Comparison of ENCODE assay signal across 11 cellular contexts in the genomic region with DNA sequence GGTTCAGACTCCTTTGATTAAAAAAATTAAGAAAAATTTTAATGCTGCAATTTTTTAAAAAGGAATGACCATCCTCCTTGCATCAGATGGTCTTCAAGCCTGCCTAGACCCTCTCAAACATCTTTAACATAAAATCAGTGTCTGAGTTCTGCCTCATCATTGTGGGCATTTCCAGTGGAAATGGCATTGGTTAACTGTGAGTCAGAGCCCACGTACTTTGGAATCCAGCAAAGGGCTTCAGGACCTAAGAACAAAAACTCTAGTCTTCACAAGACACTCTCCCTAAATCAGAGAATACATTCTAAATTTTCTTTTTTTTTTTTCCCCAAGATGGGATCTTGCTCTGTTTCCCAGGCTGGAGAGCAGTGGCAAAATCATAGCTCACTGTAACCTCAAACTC. TPM values are rescaled to one million over a fixed set of nuclear protein-coding genes. Genes with fewer than 3 reads are reported as not detected.
DNase-seq lines count a peak whose midpoint lies in the region; ATAC-seq, FAIRE-seq and TF ChIP-seq lines count a peak whose summit lies in the region.
"Had no signal": no experiment of that assay in that cellular context is flagged by ENCODE, and none has a peak within 500 bp of the region (broad histone marks: within the 10 kb centered on the region; RNA-seq: fewer than 3 reads in every experiment).

No MANE protein-coding gene starts in this region.

- no peak for ATAC-seq in naive thymus-derived CD4-positive, alpha-beta T cell
- ATAC-seq in GM18511 (IDR thresholded peaks at IDR 0.05; ENCODE audit: unreplicated experiment), result no peak
- ATAC-seq in GM19324 (IDR thresholded peaks at IDR 0.05; ENCODE audit: low FRiP score, unreplicated experiment), result no peak

- CTCF ChIA-PET in naive thymus-derived CD4-positive, alpha-beta T cell (lab: Charles Lee), result no interaction called here

- H3K4me3 ChIP-seq in bronchial epithelial cell (ENCODE audit: low read depth, low read length), result no peak overlapping the region
- no peak overlapping the region for H3K4me3 ChIP-seq in naive thymus-derived CD4-positive, alpha-beta T cell (ENCODE audit: low read length)
- H3K4me3 ChIP-seq in ascending aorta, result no peak overlapping the region
- H3K4me3 ChIP-seq: esophagus muscularis mucosa, tibial artery had no signal

- intact Hi-C loops in naive thymus-derived CD4-positive, alpha-beta T cell (cut with micrococcal nuclease), result no loop called here
- intact Hi-C loops in ascending aorta (cut with DNase I), result no loop called here

- no peaks in the 10 kb centered on the region for H3K4me1 ChIP-seq in naive thymus-derived CD4-positive, alpha-beta T cell (ENCODE audit: control insufficient read depth in 2 of 2, insufficient read depth in 2 of 2, low read length in 2 of 2)
- H3K4me1 ChIP-seq in ascending aorta, result no peaks in the 10 kb centered on the region
- H3K4me1 ChIP-seq: tibial artery had no signal

- FAIRE-seq in bronchial epithelial cell (lab: Jason Lieb, UNC), result no peak

- H3K36me3 Mint-ChIP-seq in naive thymus-derived CD4-positive, alpha-beta T cell, result peaks cover 0 to 19% (median 3%) of the 10 kb centered on the region in 5 donors

- H3K4me3 Mint-ChIP-seq in naive thymus-derived CD4-positive, alpha-beta T cell, result no peak overlapping the region
- H3K4me3 Mint-ChIP-seq: T-helper 1 cell treated with Interleukin-12 subunit alpha and Interleukin-12 subunit beta and Interleukin-4 antibody, amounts not matched to agents 30 μg/mL and 1 μg/mL, for 36 hours had no signal

- H3K36me3 ChIP-seq in bronchial epithelial cell (ENCODE audit: control insufficient read depth, insufficient read depth, low read length), result peaks cover 27% of the 10 kb centered on the region
- H3K36me3 ChIP-seq in naive thymus-derived CD4-positive, alpha-beta T cell (ENCODE audit: control insufficient read depth in 2 of 3, insufficient read depth in 3 of 3, low read length in 3 of 3), result peaks cover 0 to 49% (median 17%) of the 10 kb centered on the region in 3 experiments
- H3K36me3 ChIP-seq in ascending aorta, result peaks cover 67 to 84% of the 10 kb centered on the region in 2 donors

- no peaks in the 10 kb centered on the region for H3K27me3 Mint-ChIP-seq in naive thymus-derived CD4-positive, alpha-beta T cell

- no peak for TF ChIP-seq CTCF in bronchial epithelial cell (IDR thresholded peaks at IDR 0.05; ENCODE audit: insufficient read depth, low read length, severe bottlenecking)
- TF ChIP-seq CTCF in ascending aorta (IDR thresholded peaks at IDR 0.05), result no peak

- peak overlapping the region in 5 of 9 donors; percentile 13 to 28 (median 19) for H3K27ac Mint-ChIP-seq in naive thymus-derived CD4-positive, alpha-beta T cell

- POLR2A ChIA-PET in naive thymus-derived CD4-positive, alpha-beta T cell (lab: Charles Lee), result interaction anchor here (0.9 kb wide), 1 partner anchor 9 kb away, joined by 3 read pairs; no protein-coding TSS in a partner anchor

- H3K9me3 Mint-ChIP-seq in naive thymus-derived CD4-positive, alpha-beta T cell, result no peaks in the 10 kb centered on the region
- H3K9me3 Mint-ChIP-seq: T-helper 1 cell treated with Interleukin-12 subunit alpha and Interleukin-12 subunit beta and Interleukin-4 antibody, amounts not matched to agents 30 μg/mL and 1 μg/mL, for 36 hours had no signal

- DNase-seq in EH (ENCODE audit: low read depth), result peak; percentile 81
- peak; percentile 54 for DNase-seq in NCI-H226
- peak; percentile 8 for DNase-seq in bronchial epithelial cell (ENCODE audit: low read depth)
- DNase-seq in naive thymus-derived CD4-positive, alpha-beta T cell, result no peak
- DNase-seq in stimulated activated CD4-positive, alpha-beta T cell treated with anti-CD3 and anti-CD28 coated beads, Interleukin-2, amount 100 ng/mL, for 24 hours, result no peak
- no peak for DNase-seq in ascending aorta (ENCODE audit: low spot score in 2 of 2)
- DNase-seq: tibial artery had no signal

- H3K27me3 ChIP-seq in bronchial epithelial cell (ENCODE audit: control insufficient read depth, insufficient read depth, low read length), result no peaks in the 10 kb centered on the region
- H3K27me3 ChIP-seq in naive thymus-derived CD4-positive, alpha-beta T cell (ENCODE audit: control insufficient read depth in 2 of 2, insufficient read depth in 2 of 2, low read length in 2 of 2), result no peaks in the 10 kb centered on the region
- no peaks in the 10 kb centered on the region for H3K27me3 ChIP-seq in ascending aorta
- H3K27me3 ChIP-seq: esophagus muscularis mucosa, tibial artery had no signal

- H3K27ac ChIP-seq in naive thymus-derived CD4-positive, alpha-beta T cell (ENCODE audit: low read depth, low read length), result peak overlapping the region; percentile 5
- H3K27ac ChIP-seq in ascending aorta, result no peak overlapping the region
- H3K27ac ChIP-seq: esophagus muscularis mucosa, tibial artery had no signal

- no peaks in the 10 kb centered on the region for H3K9me3 ChIP-seq in naive thymus-derived CD4-positive, alpha-beta T cell (ENCODE audit: control insufficient read depth in 2 of 3, low read length in 3 of 3)
- H3K9me3 ChIP-seq in ascending aorta, result no peaks in the 10 kb centered on the region
- H3K9me3 ChIP-seq: esophagus muscularis mucosa, tibial artery had no signal

- H3K4me1 Mint-ChIP-seq in naive thymus-derived CD4-positive, alpha-beta T cell, result peaks cover 0 to 20% (median 0%) of the 10 kb centered on the region in 7 donors

RNA-seq across cellular contexts. Expression of gene C5orf15, which starts 9.4 kb away (rescaled TPM):
- total RNA-seq in bronchial epithelial cell (20.8 and 27.0 TPM in 2 replicates), ascending aorta (177 TPM)
- 10 to 100 TPM; 11.1 to 33.6 (median 17.9) TPM for total RNA-seq in naive thymus-derived CD4-positive, alpha-beta T cell
- polyA plus RNA-seq in naive thymus-derived CD4-positive, alpha-beta T cell, result 10 to 100 TPM; 16.2 to 18.2 TPM

RNA-seq across cellular contexts. Expression of gene VDAC1, which starts 26.9 kb away (rescaled TPM):
- 328 and 489 TPM in 2 replicates for total RNA-seq in bronchial epithelial cell
- 100 to 1,000 TPM in 1 of 5 experiments, 10 to 100 TPM in 4; 37.8 to 259 (median 43.7) TPM for total RNA-seq in naive thymus-derived CD4-positive, alpha-beta T cell
- polyA plus RNA-seq in naive thymus-derived CD4-positive, alpha-beta T cell, result 10 to 100 TPM; 66.9 to 75.0 TPM
- 50.2 TPM for total RNA-seq in ascending aorta

Comparison
In these comparisons a context has a peak if more than half of its experiments do, and no peak if none do; other contexts are left out.
1. DNase-seq: peak in EH (single experiment), NCI-H226 (single experiment) and bronchial epithelial cell (single experiment); none in naive thymus-derived CD4-positive, alpha-beta T cell (0 of 9), stimulated activated CD4-positive, alpha-beta T cell treated with anti-CD3 and anti-CD28 coated beads, Interleukin-2, amount 100 ng/mL, for 24 hours (0 of 2) and ascending aorta (0 of 2).